Comparison of ENCODE assay signal across 8 cellular contexts in the genomic region with DNA sequence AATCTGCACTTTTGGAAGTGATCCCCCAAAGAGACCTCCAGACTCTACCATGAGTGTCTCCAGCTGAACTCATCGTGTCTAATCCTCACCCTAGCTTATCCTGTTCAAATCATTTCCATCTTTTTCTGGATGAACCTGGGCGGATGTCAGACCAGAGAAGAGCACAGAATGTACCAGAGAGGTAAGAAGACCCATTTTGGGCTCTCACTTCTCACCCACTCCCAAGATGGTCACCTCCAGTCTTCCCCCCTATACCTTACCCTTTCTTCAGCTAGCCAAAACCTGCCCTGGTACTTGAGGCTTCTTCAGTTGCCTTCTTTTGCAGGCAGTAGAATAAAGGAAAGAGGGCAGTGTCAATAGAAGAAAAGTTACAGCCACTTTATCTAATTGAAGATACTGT. TPM values are rescaled to one million over a fixed set of nuclear protein-coding genes. Genes with fewer than 3 reads are reported as not detected.
DNase-seq lines count a peak whose midpoint lies in the region; ATAC-seq and TF ChIP-seq lines count a peak whose summit lies in the region.

No MANE protein-coding gene starts in this region.

- H3K4me1 ChIP-seq in Karpas-422 (ENCODE audit: low read length): peaks cover 38% of the 10 kb centered on the region

- peak overlapping the region; percentile 99 for H3K27ac Mint-ChIP-seq in dendritic cell treated with granulocyte-macrophage colony-stimulating factor and Interleukin-4, amounts not matched to agents 40 ng/mL and 50 ng/mL, for 4 days
- peak overlapping the region; percentile 93 to 95 for H3K27ac Mint-ChIP-seq in natural killer cell treated with Interleukin-12 subunit alpha and Interleukin-12 subunit beta and Interleukin-15 and Interleukin-18, amount 100 ng/mL, for 72 hours

- H3K9me3 Mint-ChIP-seq in dendritic cell treated with granulocyte-macrophage colony-stimulating factor and Interleukin-4, amounts not matched to agents 40 ng/mL and 50 ng/mL, for 4 days: no peaks in the 10 kb centered on the region
- H3K9me3 Mint-ChIP-seq in natural killer cell treated with Interleukin-12 subunit alpha and Interleukin-12 subunit beta and Interleukin-15 and Interleukin-18, amount 100 ng/mL, for 72 hours: no peaks in the 10 kb centered on the region

- DNase-seq in AG10803 (ENCODE audit: low read depth): no peak
- peak; percentile 55 for DNase-seq in Karpas-422
- no peak for DNase-seq in natural killer cell treated with Interleukin-12 subunit alpha and Interleukin-12 subunit beta and Interleukin-15 and Interleukin-18, amount 100 ng/mL, for 72 hours (ENCODE audit: low spot score)
- no peak for DNase-seq in stimulated activated CD4-positive, alpha-beta T cell treated with anti-CD3 and anti-CD28 coated beads, Interleukin-4, amount 100 ng/mL, for 24 hours
- no peak for DNase-seq in activated CD4-positive, CD25-positive, alpha-beta regulatory T cell treated with anti-CD3 and anti-CD28 coated beads, Interleukin-2, amount 50 U/mL, for 72 hours

- peak overlapping the region; percentile 94 for H3K4me2 ChIP-seq in Karpas-422 (ENCODE audit: low read depth, low read length, poor library complexity, severe bottlenecking)

- intact Hi-C loops in dendritic cell treated with granulocyte-macrophage colony-stimulating factor and Interleukin-4, amounts not matched to agents 40 ng/mL and 50 ng/mL, for 4 days (cut with micrococcal nuclease): loop anchor here (5.0 to 10.0 kb wide), 4 partner anchors 39 to 1166 kb away; a partner anchor contains a TSS

- no peaks in the 10 kb centered on the region for H4K20me1 ChIP-seq in Karpas-422 (ENCODE audit: insufficient read depth, low read depth, low read length)

- H3K4me3 Mint-ChIP-seq in dendritic cell treated with granulocyte-macrophage colony-stimulating factor and Interleukin-4, amounts not matched to agents 40 ng/mL and 50 ng/mL, for 4 days: peak overlapping the region; percentile 100
- peak overlapping the region; percentile 96 for H3K4me3 Mint-ChIP-seq in natural killer cell treated with Interleukin-12 subunit alpha and Interleukin-12 subunit beta and Interleukin-15 and Interleukin-18, amount 100 ng/mL, for 72 hours

- peaks cover 38% of the 10 kb centered on the region for H3K79me2 ChIP-seq in Karpas-422 (ENCODE audit: low read length)

- H3K36me3 Mint-ChIP-seq in dendritic cell treated with granulocyte-macrophage colony-stimulating factor and Interleukin-4, amounts not matched to agents 40 ng/mL and 50 ng/mL, for 4 days (ENCODE audit: low read depth): peaks cover 76% of the 10 kb centered on the region
- peaks cover 10% of the 10 kb centered on the region for H3K36me3 Mint-ChIP-seq in natural killer cell treated with Interleukin-12 subunit alpha and Interleukin-12 subunit beta and Interleukin-15 and Interleukin-18, amount 100 ng/mL, for 72 hours

- H3K27me3 Mint-ChIP-seq in dendritic cell treated with granulocyte-macrophage colony-stimulating factor and Interleukin-4, amounts not matched to agents 40 ng/mL and 50 ng/mL, for 4 days: no peaks in the 10 kb centered on the region
- no peaks in the 10 kb centered on the region for H3K27me3 Mint-ChIP-seq in natural killer cell treated with Interleukin-12 subunit alpha and Interleukin-12 subunit beta and Interleukin-15 and Interleukin-18, amount 100 ng/mL, for 72 hours

- no peak overlapping the region; the same call in 1 of the 2 replicates for H2AFZ ChIP-seq in Karpas-422 (ENCODE audit: low read length)

- H3K9ac ChIP-seq in Karpas-422 (ENCODE audit: low read length): peak overlapping the region; percentile 92

- peaks cover 55% of the 10 kb centered on the region for H3K4me1 Mint-ChIP-seq in dendritic cell treated with granulocyte-macrophage colony-stimulating factor and Interleukin-4, amounts not matched to agents 40 ng/mL and 50 ng/mL, for 4 days (ENCODE audit: low read depth)
- H3K4me1 Mint-ChIP-seq in natural killer cell treated with Interleukin-12 subunit alpha and Interleukin-12 subunit beta and Interleukin-15 and Interleukin-18, amount 100 ng/mL, for 72 hours (ENCODE audit: low read depth in 2 of 2): peaks cover 46 to 51% of the 10 kb centered on the region in 2 donors

- no peaks in the 10 kb centered on the region for H3K27me3 ChIP-seq in Karpas-422 (ENCODE audit: low read length)

- no peaks in the 10 kb centered on the region for H3K9me3 ChIP-seq in Karpas-422 (ENCODE audit: low read length)

- H3K36me3 ChIP-seq in Karpas-422 (ENCODE audit: insufficient read depth, low read length): peaks cover 3% of the 10 kb centered on the region; the same call in 1 of the 2 replicates

- no peaks in the 10 kb centered on the region for H3K9me2 ChIP-seq in Karpas-422 (replicated peaks; ENCODE audit: insufficient read depth, low read length)

- H3K4me3 ChIP-seq in AG10803 (ENCODE audit: low read length) (peak overlapping the region; percentile 95), Karpas-422 (ENCODE audit: low read length) (peak overlapping the region; percentile 85)

- ATAC-seq in natural killer cell treated with Interleukin-12 subunit alpha and Interleukin-12 subunit beta and Interleukin-15 and Interleukin-18, amount 100 ng/mL, for 72 hours: no peak
- ATAC-seq in HG02870 (IDR thresholded peaks at IDR 0.05; ENCODE audit: unreplicated experiment): no peak
- ATAC-seq in GM19395 (IDR thresholded peaks at IDR 0.05; ENCODE audit: unreplicated experiment): no peak

- H3K27ac ChIP-seq in Karpas-422 (ENCODE audit: low read length): peak overlapping the region; percentile 90

- no peak for TF ChIP-seq CTCF in AG10803 (conservative IDR thresholded peaks at IDR 0.05; ENCODE audit: low read length)

RNA-seq across cellular contexts. Expression of a gene that starts 27.9 kb away (rescaled TPM):
- total RNA-seq in Karpas-422 (2014; rRNA removed; shearing (Covaris generic); ENCODE audit: low replicate concordance): 9.0 and 15.3 TPM in 2 replicates
- total RNA-seq in natural killer cell treated with Interleukin-12 subunit alpha and Interleukin-12 subunit beta and Interleukin-15 and Interleukin-18, amount 100 ng/mL, for 72 hours: 1 to 10 TPM; 4.8 to 6.9 TPM

RNA-seq across cellular contexts. Expression of a gene that starts 52.7 kb away (rescaled TPM):
- total RNA-seq in Karpas-422 (2014; rRNA removed; shearing (Covaris generic); ENCODE audit: low replicate concordance): 64.1 and 78.0 TPM in 2 replicates
- total RNA-seq in natural killer cell treated with Interleukin-12 subunit alpha and Interleukin-12 subunit beta and Interleukin-15 and Interleukin-18, amount 100 ng/mL, for 72 hours: 10 to 100 TPM; 39.5 to 59.9 TPM
